ENCODE assay signal across 25 cellular contexts in genomic region chr6:163175301-163175700, GRCh38.
"Had no signal": no experiment of that assay in that cellular context is flagged by ENCODE, and none has a peak within 500 bp of the region (broad histone marks: within the 10 kb centered on the region; RNA-seq: fewer than 3 reads in every experiment).

No MANE protein-coding gene starts in this region.

- H3K27ac ChIP-seq: brain microvascular endothelial cell, cardiac muscle cell, colonic mucosa, SK-N-MC had no signal

- DNase-seq: activated B cell treated with CpG ODN at 0.5 μM for 24 hours; activated CD4-positive, alpha-beta memory T cell treated with anti-CD3 and anti-CD28 coated beads for 36 hours; activated CD4-positive, alpha-beta T cell treated with anti-CD3 and anti-CD28 coated beads for 1 hour; activated CD4-positive, alpha-beta T cell treated with anti-CD3 and anti-CD28 coated beads, Interleukin-2, amount 10 ng/mL, durations not matched to agents 24 days and 14 days; activated CD8-positive, alpha-beta memory T cell treated with anti-CD3 and anti-CD28 coated beads for 24 hours; activated effector memory CD4-positive, alpha-beta T cell treated with anti-CD3 and anti-CD28 coated beads, Interleukin-2, amount 50 U/mL, for 16 hours; activated naive CD4-positive, alpha-beta T cell treated with anti-CD3 and anti-CD28 coated beads for 36 hours; activated naive CD8-positive, alpha-beta T cell treated with anti-CD3 and anti-CD28 coated beads for 36 hours; activated T-cell treated with anti-CD3 and anti-CD28 coated beads, Interleukin-2, amount 50 U/mL, for 4 hours; brain microvascular endothelial cell; cerebellar nuclear complex; colonic mucosa; MM.1S; NCI-H187 treated with DMSO at 0.1 percent for 48 hours; NCI-H345; NCI-H524; NCI-H774; NK-92 treated with Interleukin-12 subunit alpha and Interleukin-12 subunit beta, amount 100 ng/mL, for 24 hours; OCI-M1; RPMI8226; T-cell; T-helper 2 cell; T1000 had no signal

- H3K4me1 Mint-ChIP-seq: activated B cell treated with CpG ODN at 0.5 μM for 24 hours; activated naive CD8-positive, alpha-beta T cell treated with anti-CD3 and anti-CD28 coated beads for 36 hours; T-cell had no signal

- H3K27me3 Mint-ChIP-seq: activated CD4-positive, alpha-beta T cell treated with anti-CD3 and anti-CD28 coated beads, Interleukin-2, amount 10 ng/mL, durations not matched to agents 24 days and 14 days had no signal

- H3K36me3 Mint-ChIP-seq: activated CD4-positive, alpha-beta memory T cell treated with anti-CD3 and anti-CD28 coated beads for 36 hours; T-cell had no signal

- H3K4me3 ChIP-seq: cardiac muscle cell, colonic mucosa, SK-N-MC had no signal

- H3K27ac Mint-ChIP-seq: activated B cell treated with CpG ODN at 0.5 μM for 24 hours; activated CD4-positive, alpha-beta memory T cell treated with anti-CD3 and anti-CD28 coated beads for 36 hours; activated CD4-positive, alpha-beta T cell treated with anti-CD3 and anti-CD28 coated beads, Interleukin-2, amount 10 ng/mL, durations not matched to agents 24 days and 14 days; activated naive CD4-positive, alpha-beta T cell treated with anti-CD3 and anti-CD28 coated beads for 36 hours; activated naive CD8-positive, alpha-beta T cell treated with anti-CD3 and anti-CD28 coated beads for 36 hours; T-cell had no signal

- H3K4me1 ChIP-seq: colonic mucosa had no signal

- H3K36me3 ChIP-seq: brain microvascular endothelial cell, cardiac muscle cell, colonic mucosa had no signal

- H3K27me3 ChIP-seq: brain microvascular endothelial cell, cardiac muscle cell, colonic mucosa had no signal

- H3K4me3 Mint-ChIP-seq: activated B cell treated with CpG ODN at 0.5 μM for 24 hours; activated CD4-positive, alpha-beta memory T cell treated with anti-CD3 and anti-CD28 coated beads for 36 hours; activated CD4-positive, alpha-beta T cell treated with anti-CD3 and anti-CD28 coated beads, Interleukin-2, amount 10 ng/mL, durations not matched to agents 24 days and 14 days; activated naive CD4-positive, alpha-beta T cell treated with anti-CD3 and anti-CD28 coated beads for 36 hours; activated naive CD8-positive, alpha-beta T cell treated with anti-CD3 and anti-CD28 coated beads for 36 hours; activated T-cell treated with anti-CD3 and anti-CD28 coated beads, Interleukin-2, amount 50 U/mL, for 4 hours; T-cell had no signal

- H3K9me3 Mint-ChIP-seq: activated B cell treated with CpG ODN at 0.5 μM for 24 hours; activated CD4-positive, alpha-beta memory T cell treated with anti-CD3 and anti-CD28 coated beads for 36 hours; activated CD4-positive, alpha-beta T cell treated with anti-CD3 and anti-CD28 coated beads, Interleukin-2, amount 10 ng/mL, durations not matched to agents 24 days and 14 days; activated naive CD4-positive, alpha-beta T cell treated with anti-CD3 and anti-CD28 coated beads for 36 hours; activated naive CD8-positive, alpha-beta T cell treated with anti-CD3 and anti-CD28 coated beads for 36 hours; activated T-cell treated with anti-CD3 and anti-CD28 coated beads, Interleukin-2, amount 50 U/mL, for 4 hours; T-cell had no signal

- H3K9me3 ChIP-seq: colonic mucosa had no signal
